Comparison of ENCODE assay signal across 8 cellular contexts in genomic region chr17:80455328-80455710, GRCh38. TPM values are rescaled to one million over a fixed set of nuclear protein-coding genes. Genes with fewer than 3 reads are reported as not detected.
DNase-seq lines count a peak whose midpoint lies in the region; ATAC-seq, FAIRE-seq and TF ChIP-seq lines count a peak whose summit lies in the region.

No MANE protein-coding gene starts in this region.

- TSS peak; percentile 95 for BruUV-seq in K562 (replicated peaks; lab: Mats Ljungman, UMichigan)

- TF ChIP-seq RAD21 in K562 (CRISPR knock-in tag; conservative IDR thresholded peaks at IDR 0.05 in 1 of 2, IDR thresholded peaks at IDR 0.05 in 1 of 2), result no peak

- H3K27ac ChIP-seq in K562 (ENCODE audit: extremely low read depth, low read depth, low read length), result peak overlapping the region; percentile 90
- peak overlapping the region; percentile 94 for H3K27ac ChIP-seq in iPS-20b (ENCODE audit: low read length)
- H3K27ac ChIP-seq in spleen, result peak overlapping the region; percentile 95 to 99 (median 98)

- FAIRE-seq in K562 (lab: Jason Lieb, UNC), result peak; percentile 71

- POLR2A ChIA-PET in K562 (lab: Yijun Ruan, JAX), result interaction anchor here (0.5 to 1.3 kb wide), 13 partner anchors 9 to 536 kb away, joined by 3 to 10 read pairs (median 4); partner anchors contain the start of gene CHMP6

- no peaks in the 10 kb centered on the region for H3K36me3 ChIP-seq in K562 (ENCODE audit: control insufficient read depth, insufficient read depth, low read length)
- H3K36me3 ChIP-seq in iPS-20b (ENCODE audit: insufficient read depth, low read depth, low read length), result no peaks in the 10 kb centered on the region
- H3K36me3 ChIP-seq in spleen, result no peaks in the 10 kb centered on the region

- H4K20me1 ChIP-seq in K562 (replicated peaks; ENCODE audit: control insufficient read depth, insufficient read depth, low read length), result no peaks in the 10 kb centered on the region; the same call in 1 of the 2 replicates

- in situ Hi-C loops in K562 (cut with MboI), result no loop called here

- ATAC-seq in GM21723 (IDR thresholded peaks at IDR 0.05; ENCODE audit: unreplicated experiment), result peak; percentile 31
- ATAC-seq in K562, result peak; percentile 73

- H3K27me3 ChIP-seq in K562 (ENCODE audit: control insufficient read depth in 2 of 2, insufficient read depth in 2 of 2, low read length in 2 of 2), result peaks cover 2 to 31% of the 10 kb centered on the region in 2 experiments; a peak in 4 of 5 replicates
- peaks cover 59% of the 10 kb centered on the region for H3K27me3 ChIP-seq in iPS-20b (ENCODE audit: insufficient read depth, low read length)
- H3K27me3 ChIP-seq in spleen (replicated peaks in 1 of 7), result peaks cover 0 to 29% (median 0%) of the 10 kb centered on the region in 7 donors

- peak overlapping the region; percentile 90 for H2AFZ ChIP-seq in K562 (ENCODE audit: low read depth, low read length)

- CTCF ChIA-PET in K562 (lab: Yijun Ruan, JAX; ENCODE audit: low intra/inter-chr PET ratio), result interaction anchor here (0.7 kb wide), 1 partner anchor 373 kb away, joined by 3 read pairs; no protein-coding TSS in a partner anchor

- TF ChIP-seq EP300 in K562 (IDR thresholded peaks at IDR 0.05; ENCODE audit: low read length), result no peak

- no peaks in the 10 kb centered on the region for H3K9me1 ChIP-seq in K562 (ENCODE audit: control insufficient read depth, insufficient read depth, low read length)

- intact Hi-C loops in K562 (cut with micrococcal nuclease), result no loop called here
- intact Hi-C loops in spleen (cut with DNase I; ENCODE audit: low total_unique reads), result no loop called here

- peaks cover 36 to 55% of the 10 kb centered on the region in 2 experiments for H3K4me1 ChIP-seq in K562 (replicated peaks in 1 of 2; ENCODE audit: control insufficient read depth in 2 of 2, insufficient read depth in 2 of 2, low read length in 2 of 2)
- peaks cover 3% of the 10 kb centered on the region; the same call in 1 of the 2 replicates for H3K4me1 ChIP-seq in iPS-20b (ENCODE audit: insufficient read depth, low read length)
- H3K4me1 ChIP-seq in spleen, result peaks cover 10 to 47% (median 30%) of the 10 kb centered on the region in 6 donors

- TF ChIP-seq POLR2A in K562 (conservative IDR thresholded peaks at IDR 0.05), result no peak
- TF ChIP-seq POLR2A in spleen (IDR thresholded peaks at IDR 0.05), result no peak

- WGBS in K562 (ENCODE audit: insufficient coverage, low coverage, missing lambda C conversion rate), result 3% methylated on average over 20 of the region's 21 CpGs
- WGBS in spleen, 5 donors, result 7 to 11% (median 8%) methylated on average over 20 to 21 of the region's 21 CpGs

- H3K4me3 ChIP-seq in K562 (peak overlapping the region; percentile 72), iPS-20b (ENCODE audit: low read length) (peak overlapping the region; percentile 86), spleen (peak overlapping the region; percentile 56 to 90 (median 63))

- H3K4me2 ChIP-seq in K562 (ENCODE audit: insufficient read depth, low read length), result peak overlapping the region; percentile 91

- TF ChIP-seq CTCF in K562 (IDR thresholded peaks at IDR 0.05 in 2 of 3, conservative IDR thresholded peaks at IDR 0.05 in 1 of 3; ENCODE audit: insufficient read depth in 2 of 3, low read depth in 1 of 3, low read length in 3 of 3), result no peak
- TF ChIP-seq CTCF in spleen (IDR thresholded peaks at IDR 0.05 in 8 of 11, conservative IDR thresholded peaks at IDR 0.05 in 3 of 11), result no peak

- H3K9me3 ChIP-seq in K562 (replicated peaks; ENCODE audit: control insufficient read depth, insufficient read depth, low read depth, low read length), result no peaks in the 10 kb centered on the region
- no peaks in the 10 kb centered on the region for H3K9me3 ChIP-seq in iPS-20b (ENCODE audit: insufficient read depth, low read depth, low read length)
- H3K9me3 ChIP-seq in spleen, result no peaks in the 10 kb centered on the region

- DNase-seq in EH (ENCODE audit: low read depth) (peak; percentile 64), NCI-H82 treated with DMSO at 0.1 percent for 48 hours (lab: John Stamatoyannopoulos, UW; ENCODE audit: unreplicated experiment) (peak; percentile 29), K562 (ENCODE audit: extremely low read depth in 1 of 4, low spot score in 3 of 4) (peak in 2 of 4 experiments; percentile 76 to 80), spleen (no peak), putamen (ENCODE audit: low spot score) (no peak), NCI-H2081 (lab: John Stamatoyannopoulos, UW) (no peak)

- H3K79me2 ChIP-seq in K562 (ENCODE audit: control insufficient read depth, insufficient read depth, low read length), result peaks cover 3% of the 10 kb centered on the region; the same call in 2 of the 3 replicates

- H3K9ac ChIP-seq in K562 (ENCODE audit: insufficient read depth in 1 of 2, low read depth in 2 of 2, low read length in 2 of 2) (peak overlapping the region; percentile 97 to 100), iPS-20b (ENCODE audit: low read depth, low read length) (peak overlapping the region; percentile 98)

TF ChIP-seq in K562, 482 proteins besides CTCF, POLR2A, EP300 and RAD21 (continues in another document):
- TF ChIP-seq DPF2 (IDR thresholded peaks at IDR 0.05), result peak; percentile 48; the same call in 1 of the 2 replicates

RNA-seq across cellular contexts. Expression of gene NPTX1, which starts 21.1 kb away (rescaled TPM):
- total RNA-seq in K562 (2011; cell fraction: chromatin; rRNA removed; ENCODE audit: low replicate concordance), result not detected in 2 replicates
- not detected in 2 replicates for total RNA-seq in K562 (2011; cell fraction: nucleolus; rRNA removed)
- total RNA-seq in K562 (2011; cell fraction: nucleoplasm; rRNA removed), result not detected in 2 replicates
- total RNA-seq in K562 (2014; rRNA removed) (not detected in 2 replicates), K562 (2014; rRNA removed; fragmentation: Illumina TruSeq; extraction: Trizol) (not detected in 2 replicates), K562 (2015; rRNA removed; fragmentation: Illumina TruSeq; extraction: Trizol) (not detected in 2 replicates), K562 (2021) (0.04 TPM in 1 of 2 replicates, not detected in the other), spleen (10 to 100 TPM in 1 of 7 donors, 1 to 10 TPM in 5, under 1 TPM in 1; 0.60 to 14.0 (median 7.3) TPM)
- polyA plus RNA-seq in K562 (2011; rRNA removed) (not detected in 2 replicates), K562 (2014; fragmentation: Illumina TruSeq; extraction: Trizol) (not detected in 2 replicates), K562 (2014; fragmentation: Nextera tagmentation; extraction: Ambion mirVana) (not detected), K562 (2014; rRNA removed) (not detected in 2 replicates), spleen (under 1 TPM; 0.04 to 0.48 (median 0.15) TPM)
- polyA plus RNA-seq in K562 (2011; cell fraction: cytosol; rRNA removed), result not detected in 2 replicates
- polyA plus RNA-seq in K562 (2011; cell fraction: nucleus; rRNA removed), result 0.03 TPM in 1 of 2 replicates, not detected in the other
- not detected in 2 replicates for polyA plus RNA-seq in K562 (2012)
- polyA minus RNA-seq in K562 (2011; rRNA and poly(A)+ RNA removed), result not detected in 2 replicates
- 0.19 TPM in 1 of 2 replicates, not detected in the other for polyA minus RNA-seq in K562 (2011; cell fraction: cytosol; rRNA and poly(A)+ RNA removed)
- polyA minus RNA-seq in K562 (2011; cell fraction: nucleus; rRNA and poly(A)+ RNA removed), result under 0.01 TPM in 1 of 2 replicates, not detected in the other

RNA-seq across cellular contexts. Expression of gene ENDOV, which starts 40.4 kb away (rescaled TPM):
- total RNA-seq in K562 (2011; cell fraction: chromatin; rRNA removed; ENCODE audit: low replicate concordance), result 28.5 and 57.0 TPM in 2 replicates
- 34.7 and 37.9 TPM in 2 replicates for total RNA-seq in K562 (2011; cell fraction: nucleolus; rRNA removed)
- 40.0 and 51.1 TPM in 2 replicates for total RNA-seq in K562 (2011; cell fraction: nucleoplasm; rRNA removed)
- total RNA-seq in K562 (2014; rRNA removed) (3.1 and 5.2 TPM in 2 replicates), K562 (2014; rRNA removed; fragmentation: Illumina TruSeq; extraction: Trizol) (2.0 and 2.3 TPM in 2 replicates), K562 (2015; rRNA removed; fragmentation: Illumina TruSeq; extraction: Trizol) (2.8 and 3.7 TPM in 2 replicates), K562 (2021) (7.1 and 7.3 TPM in 2 replicates), spleen (10 to 100 TPM; 20.3 to 47.4 (median 29.0) TPM)
- polyA plus RNA-seq in K562 (2011; rRNA removed) (7.9 and 8.2 TPM in 2 replicates), K562 (2014; fragmentation: Illumina TruSeq; extraction: Trizol) (4.3 and 5.0 TPM in 2 replicates), K562 (2014; fragmentation: Nextera tagmentation; extraction: Ambion mirVana) (1 to 10 TPM; 1.2 to 3.2 TPM), K562 (2014; rRNA removed) (3.8 and 5.6 TPM in 2 replicates), spleen (10 to 100 TPM in 2 of 3 donors, 1 to 10 TPM in 1; 9.7 to 22.2 (median 18.9) TPM)
- polyA plus RNA-seq in K562 (2011; cell fraction: cytosol; rRNA removed), result 6.6 and 8.3 TPM in 2 replicates
- 11.9 and 21.5 TPM in 2 replicates for polyA plus RNA-seq in K562 (2011; cell fraction: nucleus; rRNA removed)
- 7.7 and 9.4 TPM in 2 replicates for polyA plus RNA-seq in K562 (2012)
- 5.5 and 6.0 TPM in 2 replicates for polyA minus RNA-seq in K562 (2011; rRNA and poly(A)+ RNA removed)
- 2.5 and 3.7 TPM in 2 replicates for polyA minus RNA-seq in K562 (2011; cell fraction: cytosol; rRNA and poly(A)+ RNA removed)
- polyA minus RNA-seq in K562 (2011; cell fraction: nucleus; rRNA and poly(A)+ RNA removed), result 8.9 and 14.3 TPM in 2 replicates

Comparison
In these comparisons a context has a peak if more than half of its experiments do, and no peak if none do; other contexts are left out.
1. DNase-seq: peak in EH (single experiment) and NCI-H82 treated with DMSO at 0.1 percent for 48 hours (single experiment); none in spleen (single experiment), putamen (single experiment) and NCI-H2081 (0 of 2).
2. Peak in every context shown above with its lines, with median percentiles within 50 percentile points of each other: H3K27ac ChIP-seq and H3K4me3 ChIP-seq.